Comparison of ENCODE assay signal across 18 cellular contexts in genomic region chr16:29231231-29231630, GRCh38.
A peak's percentile ranks its signal among the peaks of the same experiment; 100 is the strongest.
DNase-seq lines count a peak whose midpoint lies in the region; ATAC-seq and TF ChIP-seq lines count a peak whose summit lies in the region.
"Had no signal": no experiment of that assay in that cellular context is flagged by ENCODE, and none has a peak within 500 bp of the region (broad histone marks: within the 10 kb centered on the region; RNA-seq: fewer than 3 reads in every experiment).

No MANE protein-coding gene starts in this region.

- H2AK9ac ChIP-seq in IMR-90 (replicated peaks; ENCODE audit: low read depth, low read length, poor library complexity): no peak overlapping the region

- H3K4me1 ChIP-seq in IMR-90 (ENCODE audit: control insufficient read depth, insufficient read depth, low read length) (peaks cover 14% of the 10 kb centered on the region), fibroblast of lung (ENCODE audit: control insufficient read depth, extremely low read depth, insufficient read depth, low read length) (peaks cover 4% of the 10 kb centered on the region), smooth muscle cell (ENCODE audit: low read depth) (peaks cover 3% of the 10 kb centered on the region), PC-3 (ENCODE audit: insufficient read depth, low read length) (no peaks in the 10 kb centered on the region)

- peak overlapping the region; percentile 88; the same call in 2 of the 3 replicates for H2BK15ac ChIP-seq in IMR-90 (ENCODE audit: low read depth, low read length)

- H3K27ac ChIP-seq in IMR-90 (ENCODE audit: insufficient read depth, low read length): peak overlapping the region; percentile 97
- no peak overlapping the region for H3K27ac ChIP-seq in fibroblast of lung (ENCODE audit: insufficient read depth, low read length)
- peak overlapping the region; percentile 62 for H3K27ac ChIP-seq in smooth muscle cell (ENCODE audit: low read depth)
- H3K27ac ChIP-seq in PC-3 (ENCODE audit: low read length): no peak overlapping the region
- H3K27ac ChIP-seq: dorsolateral prefrontal cortex, neutrophil, VCaP had no signal

- H3K14ac ChIP-seq in IMR-90 (replicated peaks; ENCODE audit: low read depth, low read length): peak overlapping the region; percentile 52

- H4K20me1 ChIP-seq in IMR-90 (ENCODE audit: insufficient read depth, low read length): no peaks in the 10 kb centered on the region
- H4K20me1 ChIP-seq in fibroblast of lung (ENCODE audit: control insufficient read depth, extremely low read depth, insufficient read depth, low read length): no peaks in the 10 kb centered on the region
- H4K20me1 ChIP-seq in smooth muscle cell (ENCODE audit: low read depth): no peaks in the 10 kb centered on the region
- H4K20me1 ChIP-seq in PC-3 (ENCODE audit: low read length): no peaks in the 10 kb centered on the region

- H3K9me1 ChIP-seq in IMR-90 (ENCODE audit: insufficient read depth, low read length): no peaks in the 10 kb centered on the region

- ATAC-seq in IMR-90 (ENCODE audit: low read depth) (peak; percentile 60), PC-3 (no peak)
- ATAC-seq in activated T-cell treated with anti-CD3 and anti-CD28 coated beads, Interleukin-2, amount 50 U/mL, for 4 hours: no peak

- H4K5ac ChIP-seq in IMR-90 (ENCODE audit: low read depth, low read length): peak overlapping the region; percentile 89

- POLR2A ChIA-PET in IMR-90 (lab: Charles Lee; ENCODE audit: unreplicated experiment) (no interaction called here), PC-3 (lab: Charles Lee; ENCODE audit: unreplicated experiment) (interaction anchor here (0.5 kb wide), 1 partner anchor 121 kb away, joined by 4 read pairs; no protein-coding TSS in a partner anchor)

- in situ Hi-C loops in IMR-90 (cut with MboI; ENCODE audit: low sequenced_read_pairs): no loop called here

- H3K9me2 ChIP-seq in PC-3 (replicated peaks; ENCODE audit: low read length): no peaks in the 10 kb centered on the region

- H3K4me3 ChIP-seq in IMR-90 (ENCODE audit: insufficient read depth, low read depth, low read length) (no peak overlapping the region), fibroblast of lung (replicated peaks in 1 of 4; ENCODE audit: control extremely low read depth in 1 of 4, insufficient read depth in 1 of 4, low read depth in 3 of 4, low read length in 4 of 4) (no peak overlapping the region), smooth muscle cell (no peak overlapping the region), PC-3 (ENCODE audit: low read length) (no peak overlapping the region)
- H3K4me3 ChIP-seq: dorsolateral prefrontal cortex had no signal

- dilution Hi-C loops in IMR-90 (cut with HindIII; ENCODE audit: low sequenced_read_pairs, unreplicated experiment): no loop called here

- peak overlapping the region; percentile 84 for H2BK5ac ChIP-seq in IMR-90 (ENCODE audit: low read depth, low read length, poor library complexity, severe bottlenecking)

- H3K56ac ChIP-seq in IMR-90 (ENCODE audit: extremely low read depth, insufficient read depth, low read length): no peak overlapping the region

- H3K27ac Mint-ChIP-seq in mesothelial cell of epicardium: peak overlapping the region; percentile 56
- H3K27ac Mint-ChIP-seq: activated CD4-positive, alpha-beta memory T cell treated with anti-CD3 and anti-CD28 coated beads for 36 hours; activated naive CD8-positive, alpha-beta T cell; T-helper 1 cell treated with Interleukin-12 subunit alpha and Interleukin-12 subunit beta and Interleukin-4 antibody, amounts not matched to agents 30 μg/mL and 1 μg/mL, for 36 hours had no signal

- CTCF ChIA-PET in IMR-90 (lab: Yijun Ruan, JAX) (no interaction called here), PC-3 (lab: Charles Lee) (no interaction called here)

- H3K79me2 ChIP-seq in fibroblast of lung (ENCODE audit: control insufficient read depth, insufficient read depth, low read length): no peaks in the 10 kb centered on the region
- no peaks in the 10 kb centered on the region for H3K79me2 ChIP-seq in smooth muscle cell (ENCODE audit: low read depth)
- no peaks in the 10 kb centered on the region for H3K79me2 ChIP-seq in PC-3 (ENCODE audit: low read length)

- peak overlapping the region; percentile 93 for H2BK120ac ChIP-seq in IMR-90 (ENCODE audit: low read depth, low read length)

- H3K4me3 Mint-ChIP-seq in mesothelial cell of epicardium: no peak overlapping the region
- H3K4me3 Mint-ChIP-seq in activated T-cell treated with anti-CD3 and anti-CD28 coated beads, Interleukin-2, amount 50 U/mL, for 4 hours: no peak overlapping the region
- H3K4me3 Mint-ChIP-seq: activated CD4-positive, alpha-beta memory T cell treated with anti-CD3 and anti-CD28 coated beads for 36 hours; activated naive CD8-positive, alpha-beta T cell; T-helper 1 cell treated with Interleukin-12 subunit alpha and Interleukin-12 subunit beta and Interleukin-4 antibody, amounts not matched to agents 30 μg/mL and 1 μg/mL, for 36 hours had no signal

- BruUV-seq in IMR-90 (replicated peaks; lab: Mats Ljungman, UMichigan) (no TSS peak), PC-3 (replicated peaks; lab: Mats Ljungman, UMichigan) (no TSS peak)

- H4K91ac ChIP-seq in IMR-90 (ENCODE audit: insufficient read depth, low read depth, low read length): peak overlapping the region; percentile 87

- H3K4ac ChIP-seq in IMR-90 (ENCODE audit: low read depth, low read length): peak overlapping the region; percentile 85

- no peaks in the 10 kb centered on the region for H3K79me1 ChIP-seq in IMR-90 (ENCODE audit: low read depth in 1 of 2, low read length in 2 of 2)

- H2AFZ ChIP-seq in IMR-90 (replicated peaks; ENCODE audit: low read length, poor library complexity) (peak overlapping the region; percentile 78), fibroblast of lung (ENCODE audit: low read length) (peak overlapping the region; percentile 33), smooth muscle cell (ENCODE audit: low read depth) (peak overlapping the region; percentile 54), PC-3 (ENCODE audit: low read length) (no peak overlapping the region)

- TF ChIP-seq RAD21 in IMR-90 (IDR thresholded peaks at IDR 0.05; ENCODE audit: low read length): no peak

- H3K36me3 ChIP-seq in IMR-90 (ENCODE audit: control insufficient read depth, insufficient read depth, low read length) (no peaks in the 10 kb centered on the region), fibroblast of lung (ENCODE audit: control insufficient read depth, insufficient read depth, low read length) (no peaks in the 10 kb centered on the region), smooth muscle cell (ENCODE audit: low read depth) (no peaks in the 10 kb centered on the region), PC-3 (ENCODE audit: low read depth, low read length) (no peaks in the 10 kb centered on the region)

- 3% methylated on average over 8 of the region's 18 CpGs; no CpG with 5 or more reads in 1 of the 2 experiments for WGBS in IMR-90 (ENCODE audit: extremely low coverage in 2 of 2, insufficient read length in 1 of 2), 2 experiments
- 42% methylated on average over 9 of the region's 18 CpGs for WGBS in smooth muscle cell (ENCODE audit: low lambda C conversion rate)

- peaks cover 4% of the 10 kb centered on the region for H3K9me3 Mint-ChIP-seq in mesothelial cell of epicardium
- H3K9me3 Mint-ChIP-seq in activated T-cell treated with anti-CD3 and anti-CD28 coated beads, Interleukin-2, amount 50 U/mL, for 4 hours: no peaks in the 10 kb centered on the region
- H3K9me3 Mint-ChIP-seq: activated CD4-positive, alpha-beta memory T cell treated with anti-CD3 and anti-CD28 coated beads for 36 hours; T-helper 1 cell treated with Interleukin-12 subunit alpha and Interleukin-12 subunit beta and Interleukin-4 antibody, amounts not matched to agents 30 μg/mL and 1 μg/mL, for 36 hours had no signal

- peak overlapping the region; percentile 55; the same call in 1 of the 2 replicates for H2BK20ac ChIP-seq in IMR-90 (ENCODE audit: low read depth, low read length)

- no peaks in the 10 kb centered on the region for H3K27me3 Mint-ChIP-seq in mesothelial cell of epicardium (ENCODE audit: low read depth)
- H3K27me3 Mint-ChIP-seq in activated T-cell treated with anti-CD3 and anti-CD28 coated beads, Interleukin-2, amount 50 U/mL, for 4 hours (ENCODE audit: low read depth): no peaks in the 10 kb centered on the region
- H3K27me3 Mint-ChIP-seq: activated CD4-positive, alpha-beta memory T cell treated with anti-CD3 and anti-CD28 coated beads for 36 hours; activated naive CD8-positive, alpha-beta T cell had no signal

- peaks cover 8% of the 10 kb centered on the region for H3K4me1 Mint-ChIP-seq in mesothelial cell of epicardium
- peaks cover 3% of the 10 kb centered on the region for H3K4me1 Mint-ChIP-seq in activated T-cell treated with anti-CD3 and anti-CD28 coated beads, Interleukin-2, amount 50 U/mL, for 4 hours (ENCODE audit: low read depth)

- DNase-seq in IMR-90: peak; percentile 28
- peak; percentile 18 to 24 for DNase-seq in fibroblast of lung (ENCODE audit: low read depth in 2 of 2)
- DNase-seq in mesothelial cell of epicardium (ENCODE audit: low spot score in 2 of 2, unreplicated experiment in 2 of 2): peak in 1 of 2 experiments; percentile 35
- no peak for DNase-seq in smooth muscle cell (lab: John Stamatoyannopoulos, UW; ENCODE audit: unreplicated experiment)
- no peak for DNase-seq in PC-3
- DNase-seq in activated T-cell treated with anti-CD3 and anti-CD28 coated beads, Interleukin-2, amount 50 U/mL, for 4 hours: no peak
- DNase-seq in NCI-H2171 treated with DMSO at 0.1 percent for 48 hours (lab: John Stamatoyannopoulos, UW): no peak
- DNase-seq: activated CD4-positive, alpha-beta memory T cell treated with anti-CD3 and anti-CD28 coated beads for 36 hours; dorsolateral prefrontal cortex; KBM-7; NCI-H187 treated with DMSO at 0.1 percent for 48 hours; NCI-H526 treated with DMSO at 0.1 percent for 48 hours; SIG-M5; stimulated activated CD4-positive, alpha-beta T cell treated with anti-CD3 and anti-CD28 coated beads, Interleukin-2, amount 100 ng/mL, for 48 hours had no signal

- intact Hi-C loops in IMR-90 (cut with micrococcal nuclease): no loop called here
- intact Hi-C loops in PC-3 (cut with micrococcal nuclease): no loop called here

- peak overlapping the region; percentile 90 for H2AK5ac ChIP-seq in IMR-90 (ENCODE audit: low read depth, low read length)

- no peak for TF ChIP-seq POLR2A in IMR-90 (IDR thresholded peaks at IDR 0.05; ENCODE audit: low read depth, low read length)

- peak overlapping the region; percentile 83; the same call in 1 of the 2 replicates for H3K18ac ChIP-seq in IMR-90 (ENCODE audit: low read depth, low read length)

- peak overlapping the region; percentile 71 for H3K9ac ChIP-seq in IMR-90 (ENCODE audit: low read depth, low read length)
- peak overlapping the region; percentile 30 for H3K9ac ChIP-seq in fibroblast of lung (ENCODE audit: insufficient read depth, low read length)
- no peak overlapping the region for H3K9ac ChIP-seq in smooth muscle cell (ENCODE audit: low read depth)
- no peak overlapping the region for H3K9ac ChIP-seq in PC-3 (ENCODE audit: low read length)

- H3K36me3 Mint-ChIP-seq in mesothelial cell of epicardium: no peaks in the 10 kb centered on the region
- peaks cover 5% of the 10 kb centered on the region for H3K36me3 Mint-ChIP-seq in activated T-cell treated with anti-CD3 and anti-CD28 coated beads, Interleukin-2, amount 50 U/mL, for 4 hours (ENCODE audit: insufficient read depth)

- H3K4me2 ChIP-seq in IMR-90 (ENCODE audit: low read depth, low read length) (no peak overlapping the region), fibroblast of lung (ENCODE audit: extremely low read depth, insufficient read depth, low read length) (peak overlapping the region; percentile 64), smooth muscle cell (peak overlapping the region; percentile 73), PC-3 (ENCODE audit: low read length) (no peak overlapping the region)

- peak overlapping the region; percentile 24; the same call in 1 of the 2 replicates for H3K23ac ChIP-seq in IMR-90 (ENCODE audit: low read depth, low read length)

- H3F3A ChIP-seq in smooth muscle cell (ENCODE audit: low read depth): no peaks in the 10 kb centered on the region
- H3F3A ChIP-seq in PC-3 (ENCODE audit: low read length, unreplicated experiment): no peaks in the 10 kb centered on the region

- TF ChIP-seq CTCF in IMR-90 (conservative IDR thresholded peaks at IDR 0.05; ENCODE audit: low read depth, low read length) (no peak), fibroblast of lung (conservative IDR thresholded peaks at IDR 0.05 in 1 of 2, IDR thresholded peaks at IDR 0.05 in 1 of 2; ENCODE audit: low read depth in 1 of 2, low read length in 2 of 2) (no peak), mesothelial cell of epicardium (IDR thresholded peaks at IDR 0.05; ENCODE audit: unreplicated experiment) (no peak), smooth muscle cell (IDR thresholded peaks at IDR 0.05; ENCODE audit: borderline replicate concordance, insufficient read depth, poor library complexity, severe bottlenecking) (no peak), PC-3 (conservative IDR thresholded peaks at IDR 0.05; ENCODE audit: low read depth, low read length) (no peak)

- H4K8ac ChIP-seq in IMR-90 (ENCODE audit: low read depth in 2 of 2, low read length in 2 of 2): peak overlapping the region; percentile 56 to 88; a peak in 2 of 4 replicates

- H3K27me3 ChIP-seq in IMR-90 (ENCODE audit: control insufficient read depth, insufficient read depth, low read length): no peaks in the 10 kb centered on the region
- no peaks in the 10 kb centered on the region for H3K27me3 ChIP-seq in fibroblast of lung (ENCODE audit: control insufficient read depth, insufficient read depth, low read length)
- H3K27me3 ChIP-seq in smooth muscle cell (ENCODE audit: low read depth): no peaks in the 10 kb centered on the region
- no peaks in the 10 kb centered on the region for H3K27me3 ChIP-seq in PC-3 (ENCODE audit: low read length)
- H3K27me3 ChIP-seq: dorsolateral prefrontal cortex, neutrophil had no signal

- no peaks in the 10 kb centered on the region for H3K9me3 ChIP-seq in IMR-90 (ENCODE audit: control insufficient read depth, insufficient read depth, low read length)
- H3K9me3 ChIP-seq in fibroblast of lung (ENCODE audit: control insufficient read depth, insufficient read depth, low read depth, low read length): no peaks in the 10 kb centered on the region
- no peaks in the 10 kb centered on the region for H3K9me3 ChIP-seq in smooth muscle cell (replicated peaks; ENCODE audit: low read depth)
- no peaks in the 10 kb centered on the region for H3K9me3 ChIP-seq in PC-3 (ENCODE audit: low read length)
- H3K9me3 ChIP-seq: neutrophil had no signal

Comparison
In these comparisons a context has a peak if more than half of its experiments do, and no peak if none do; other contexts are left out.
1. DNase-seq: peak in IMR-90 (single experiment) and fibroblast of lung (2 of 2); none in smooth muscle cell (single experiment), PC-3 (single experiment), activated T-cell treated with anti-CD3 and anti-CD28 coated beads, Interleukin-2, amount 50 U/mL, for 4 hours (single experiment) and NCI-H2171 treated with DMSO at 0.1 percent for 48 hours (single experiment).
2. H3K27ac ChIP-seq: peak in IMR-90 (single experiment) and smooth muscle cell (single experiment); none in fibroblast of lung (single experiment) and PC-3 (single experiment).
3. H3K4me2 ChIP-seq: peak in fibroblast of lung (single experiment) and smooth muscle cell (single experiment); none in IMR-90 (single experiment) and PC-3 (single experiment).
4. H3K9ac ChIP-seq: peak in IMR-90 (single experiment) and fibroblast of lung (single experiment); none in smooth muscle cell (single experiment) and PC-3 (single experiment).